ENCODE assay signal across 23 cellular contexts in the genomic region with DNA sequence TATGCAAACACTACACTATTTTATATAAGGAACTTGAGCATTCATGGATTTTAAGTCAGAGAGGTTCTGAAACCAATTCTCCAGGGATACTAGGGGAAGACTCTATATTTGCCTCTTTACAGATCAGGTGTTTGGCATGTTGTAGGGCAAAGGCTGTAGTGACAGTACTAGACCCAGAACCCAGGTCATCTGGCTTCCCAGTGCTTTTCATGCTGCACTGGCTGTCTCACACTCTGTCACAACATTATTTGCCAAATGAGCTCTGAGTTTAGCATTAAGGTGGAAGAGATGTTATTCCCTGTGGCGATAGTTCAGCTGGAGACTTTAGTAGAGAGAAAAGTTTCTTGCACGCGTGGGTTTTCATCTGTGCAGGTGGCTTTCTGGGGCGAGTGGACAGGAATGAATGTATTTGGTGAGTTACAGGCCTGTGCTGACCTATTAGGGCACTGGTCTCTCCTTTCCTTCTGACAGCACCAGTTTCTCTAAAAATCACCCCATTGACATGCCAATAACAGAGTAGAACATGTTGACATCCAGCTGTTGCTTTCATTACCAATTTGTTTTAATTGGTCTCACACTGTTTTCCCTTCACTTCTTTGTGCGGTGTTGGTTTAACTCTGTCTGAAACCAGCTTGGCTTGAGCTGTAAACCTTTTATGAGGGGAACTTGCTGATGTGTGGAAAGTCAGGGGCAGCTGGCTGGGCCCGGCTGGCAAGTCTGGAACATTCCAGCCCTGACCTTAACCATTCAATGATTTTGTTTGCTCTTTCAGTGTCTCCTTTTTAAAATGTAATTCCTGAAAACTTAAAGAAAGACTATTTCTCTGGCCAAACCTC.
DNase-seq lines count a peak whose midpoint lies in the region; ATAC-seq and TF ChIP-seq lines count a peak whose summit lies in the region.
"Had no signal": no experiment of that assay in that cellular context is flagged by ENCODE, and none has a peak within 500 bp of the region (broad histone marks: within the 10 kb centered on the region; RNA-seq: fewer than 3 reads in every experiment).

No MANE protein-coding gene starts in this region.

- no peak overlapping the region for H2BK5ac ChIP-seq in neuronal stem cell (ENCODE audit: low read length)

- WGBS in neuronal stem cell (ENCODE audit: extremely low coverage in 2 of 2, insufficient read length in 2 of 2, insufficient replicate concordance in 1 of 2), 2 donors, result no CpG with 5 or more reads among the region's 6 CpGs

- DNase-seq in DMS 273 (lab: John Stamatoyannopoulos, UW; ENCODE audit: unreplicated experiment) (peak; percentile 83), RPMI8226 (peak; percentile 84), kidney tubule cell (ENCODE audit: low spot score) (peak; percentile 23), neuronal stem cell (ENCODE audit: low spot score) (peak; percentile 8), SW 1271 (lab: John Stamatoyannopoulos, UW) (no peak), NCI-H2081 (lab: John Stamatoyannopoulos, UW) (no peak), iPS-NIHi11 (ENCODE audit: low spot score) (no peak)
- DNase-seq: ACHN; activated CD4-positive, alpha-beta T cell treated with anti-CD3 and anti-CD28 coated beads, Interleukin-2, amount 50 U/mL, for 48 hours; activated CD4-positive, CD25-positive, alpha-beta regulatory T cell; activated effector memory CD4-positive, alpha-beta T cell treated with Interleukin-2 at 50 U/mL for 16 hours; glutamatergic neuron; GOT3; NCI-H1436; NCI-H526 treated with DMSO at 0.1 percent for 48 hours; substantia nigra; T1000; uterus had no signal

- H2AK5ac ChIP-seq in neuronal stem cell (ENCODE audit: low read depth, low read length), result no peak overlapping the region

- no peak overlapping the region for H3K14ac ChIP-seq in neuronal stem cell (ENCODE audit: low read length)

- H3K23ac ChIP-seq in neuronal stem cell (ENCODE audit: low read depth, low read length, poor library complexity), result no peak overlapping the region

- H3K9ac ChIP-seq in neuronal stem cell (ENCODE audit: low read depth, low read length, poor library complexity), result no peak overlapping the region
- H3K9ac ChIP-seq: BLaER1 treated with 17β-estradiol and CSF1 and Interleukin-3, amounts not matched to agents 10 nM and 100 nM had no signal

- H3K4ac ChIP-seq in neuronal stem cell (ENCODE audit: low read length), result no peak overlapping the region

- no peaks in the 10 kb centered on the region for H3K36me3 ChIP-seq in neuronal stem cell (replicated peaks in 1 of 2; ENCODE audit: control insufficient read depth in 2 of 2, insufficient read depth in 2 of 2, low read length in 2 of 2)
- H3K36me3 ChIP-seq: BLaER1 treated with 17β-estradiol and CSF1 and Interleukin-3, amounts not matched to agents 10 nM and 100 nM; breast epithelium; ovary; uterus had no signal

- H4K91ac ChIP-seq in neuronal stem cell (ENCODE audit: low read depth, low read length, poor library complexity), result no peak overlapping the region

- no peak overlapping the region for H3K4me3 ChIP-seq in neuronal stem cell (ENCODE audit: low read length in 2 of 2)
- H3K4me3 ChIP-seq: BLaER1 treated with 17β-estradiol and CSF1 and Interleukin-3, amounts not matched to agents 10 nM and 100 nM; breast epithelium; ovary; uterus had no signal

- no peak overlapping the region for H3K18ac ChIP-seq in neuronal stem cell (ENCODE audit: low read length)

- H2BK15ac ChIP-seq in neuronal stem cell (ENCODE audit: low read length), result no peak overlapping the region

- no peak overlapping the region for H2BK120ac ChIP-seq in neuronal stem cell (ENCODE audit: low read depth, low read length)

- H3K27me3 ChIP-seq in neuronal stem cell (ENCODE audit: control insufficient read depth in 3 of 3, insufficient read depth in 3 of 3, low read depth in 1 of 3, low read length in 3 of 3), result no peaks in the 10 kb centered on the region
- H3K27me3 ChIP-seq: BLaER1 treated with 17β-estradiol and CSF1 and Interleukin-3, amounts not matched to agents 10 nM and 100 nM; breast epithelium; ovary; uterus had no signal

- no peak overlapping the region for H4K8ac ChIP-seq in neuronal stem cell (ENCODE audit: low read depth, low read length)

- H2AFZ ChIP-seq in neuronal stem cell (ENCODE audit: low read length), result no peak overlapping the region

- H3K4me1 ChIP-seq in neuronal stem cell (ENCODE audit: control insufficient read depth in 2 of 2, insufficient read depth in 1 of 2, low read depth in 1 of 2, low read length in 2 of 2), result peaks cover 0 to 1% of the 10 kb centered on the region in 2 donors
- H3K4me1 ChIP-seq: BLaER1 treated with 17β-estradiol and CSF1 and Interleukin-3, amounts not matched to agents 10 nM and 100 nM; breast epithelium; uterus had no signal

- no peaks in the 10 kb centered on the region for H3K79me1 ChIP-seq in neuronal stem cell (ENCODE audit: low read depth, low read length)

- peaks cover 0 to 4% of the 10 kb centered on the region in 2 donors for H3K9me3 ChIP-seq in neuronal stem cell (replicated peaks in 1 of 2; ENCODE audit: control insufficient read depth in 2 of 2, insufficient read depth in 1 of 2, low read depth in 1 of 2, low read length in 2 of 2)
- H3K9me3 ChIP-seq: breast epithelium, ovary, uterus had no signal

- no peak for ATAC-seq in SK-N-SH treated with all-trans-retinoic acid at 6 μM for 48 hours

- H3K27ac ChIP-seq in neuronal stem cell (replicated peaks; ENCODE audit: low read length), result no peak overlapping the region
- H3K27ac ChIP-seq: BLaER1 treated with 17β-estradiol and CSF1 and Interleukin-3, amounts not matched to agents 10 nM and 100 nM; breast epithelium; HL-60; ovary; uterus had no signal

- no peak overlapping the region for H2BK12ac ChIP-seq in neuronal stem cell (ENCODE audit: low read length)

- H3K4me2 ChIP-seq in neuronal stem cell (ENCODE audit: insufficient read depth, low read length, poor library complexity, severe bottlenecking), result no peak overlapping the region
- H3K4me2 ChIP-seq: BLaER1 treated with 17β-estradiol and CSF1 and Interleukin-3, amounts not matched to agents 10 nM and 100 nM had no signal

TF ChIP-seq in SK-N-SH treated with all-trans-retinoic acid at 6 μM for 48 hours, 23 proteins besides CTCF, POLR2A, EP300 and RAD21:
- TF ChIP-seq POU6F1 (CRISPR knock-in tag; IDR thresholded peaks at IDR 0.05; ENCODE audit: borderline replicate concordance, low read depth), result no peak
- no peak for TF ChIP-seq ZFP30 (CRISPR knock-in tag; IDR thresholded peaks at IDR 0.05)
- no peak for TF ChIP-seq GLIS3 (CRISPR knock-in tag; IDR thresholded peaks at IDR 0.05)
- no peak for TF ChIP-seq TOX (CRISPR knock-in tag; IDR thresholded peaks at IDR 0.05; ENCODE audit: borderline replicate concordance)
- no peak for TF ChIP-seq ZNF70 (CRISPR knock-in tag; IDR thresholded peaks at IDR 0.05)
- no peak for TF ChIP-seq PATZ1 (CRISPR knock-in tag; IDR thresholded peaks at IDR 0.05; ENCODE audit: borderline replicate concordance)
- TF ChIP-seq, protein P1, sequence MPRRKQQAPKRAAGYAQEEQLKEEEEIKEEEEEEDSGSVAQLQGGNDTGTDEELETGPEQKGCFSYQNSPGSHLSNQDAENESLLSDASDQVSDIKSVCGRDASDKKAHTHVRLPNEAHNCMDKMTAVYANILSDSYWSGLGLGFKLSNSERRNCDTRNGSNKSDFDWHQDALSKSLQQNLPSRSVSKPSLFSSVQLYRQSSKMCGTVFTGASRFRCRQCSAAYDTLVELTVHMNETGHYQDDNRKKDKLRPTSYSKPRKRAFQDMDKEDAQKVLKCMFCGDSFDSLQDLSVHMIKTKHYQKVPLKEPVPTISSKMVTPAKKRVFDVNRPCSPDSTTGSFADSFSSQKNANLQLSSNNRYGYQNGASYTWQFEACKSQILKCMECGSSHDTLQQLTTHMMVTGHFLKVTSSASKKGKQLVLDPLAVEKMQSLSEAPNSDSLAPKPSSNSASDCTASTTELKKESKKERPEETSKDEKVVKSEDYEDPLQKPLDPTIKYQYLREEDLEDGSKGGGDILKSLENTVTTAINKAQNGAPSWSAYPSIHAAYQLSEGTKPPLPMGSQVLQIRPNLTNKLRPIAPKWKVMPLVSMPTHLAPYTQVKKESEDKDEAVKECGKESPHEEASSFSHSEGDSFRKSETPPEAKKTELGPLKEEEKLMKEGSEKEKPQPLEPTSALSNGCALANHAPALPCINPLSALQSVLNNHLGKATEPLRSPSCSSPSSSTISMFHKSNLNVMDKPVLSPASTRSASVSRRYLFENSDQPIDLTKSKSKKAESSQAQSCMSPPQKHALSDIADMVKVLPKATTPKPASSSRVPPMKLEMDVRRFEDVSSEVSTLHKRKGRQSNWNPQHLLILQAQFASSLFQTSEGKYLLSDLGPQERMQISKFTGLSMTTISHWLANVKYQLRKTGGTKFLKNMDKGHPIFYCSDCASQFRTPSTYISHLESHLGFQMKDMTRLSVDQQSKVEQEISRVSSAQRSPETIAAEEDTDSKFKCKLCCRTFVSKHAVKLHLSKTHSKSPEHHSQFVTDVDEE (CRISPR knock-in tag; IDR thresholded peaks at IDR 0.05), result no peak
- TF ChIP-seq ARNTL (CRISPR knock-in tag; IDR thresholded peaks at IDR 0.05; ENCODE audit: borderline replicate concordance, low read depth), result no peak

Comparison
In these comparisons a context has a peak if more than half of its experiments do, and no peak if none do; other contexts are left out.
1. DNase-seq: peak in DMS 273 (single experiment), RPMI8226 (single experiment), kidney tubule cell (single experiment) and neuronal stem cell (single experiment); none in SW 1271 (0 of 2), NCI-H2081 (0 of 2) and iPS-NIHi11 (single experiment).